Comparison of ENCODE assay signal across 18 cellular contexts in genomic region chr9:2107906-2108451, GRCh38.
"Had no signal": no experiment of that assay in that cellular context is flagged by ENCODE, and none has a peak within 500 bp of the region (broad histone marks: within the 10 kb centered on the region; RNA-seq: fewer than 3 reads in every experiment).

No MANE protein-coding gene starts in this region.

- H3K27me3 Mint-ChIP-seq: activated naive CD8-positive, alpha-beta T cell; central memory CD8-positive, alpha-beta T cell had no signal

- H3K36me3 ChIP-seq: brain microvascular endothelial cell had no signal

- H3K27ac Mint-ChIP-seq: activated naive CD8-positive, alpha-beta T cell had no signal

- H3K4me3 Mint-ChIP-seq: activated naive CD8-positive, alpha-beta T cell; central memory CD8-positive, alpha-beta T cell had no signal

- H3K27me3 ChIP-seq: brain microvascular endothelial cell, gastroesophageal sphincter, heart right ventricle, neutrophil, right atrium auricular region, spleen, tibial artery, uterus had no signal

- ATAC-seq: activated CD4-positive, CD25-positive, alpha-beta regulatory T cell treated with anti-CD3 and anti-CD28 coated beads, Interleukin-2, amount 50 U/mL, for 24 hours; gastroesophageal sphincter; heart right ventricle; left cardiac atrium had no signal

- H3K9me3 Mint-ChIP-seq: central memory CD8-positive, alpha-beta T cell had no signal

- H3K4me3 ChIP-seq: gastroesophageal sphincter, heart right ventricle, lung, right atrium auricular region, SK-N-MC, spleen, tibial artery, uterus had no signal

- H3K27ac ChIP-seq: brain microvascular endothelial cell, gastroesophageal sphincter, neutrophil, right atrium auricular region, SK-N-MC, spleen, uterus had no signal

- DNase-seq: activated effector memory CD4-positive, alpha-beta T cell treated with anti-CD3 and anti-CD28 coated beads, Interleukin-2, amount 50 U/mL, for 16 hours; activated T-cell treated with anti-CD3 and anti-CD28 coated beads for 4 hours; brain microvascular endothelial cell; dermis blood vessel endothelial cell; heart right ventricle; left cardiac atrium; spleen; T1000; tibial artery; uterus had no signal

- H3K9me3 ChIP-seq: gastroesophageal sphincter, heart right ventricle, neutrophil, right atrium auricular region, spleen, tibial artery, uterus had no signal

- H3K4me1 ChIP-seq: gastroesophageal sphincter, heart right ventricle, right atrium auricular region, spleen, uterus had no signal
